In genomic region chr12:39606712-39607423, GRCh38 we compare ENCODE assay signal across 21 cellular contexts. TPM values are rescaled to one million over a fixed set of nuclear protein-coding genes. Genes with fewer than 3 reads are reported as not detected.
DNase-seq lines count a peak whose midpoint lies in the region; ATAC-seq, FAIRE-seq and TF ChIP-seq lines count a peak whose summit lies in the region.
"Had no signal": no experiment of that assay in that cellular context is flagged by ENCODE, and none has a peak within 500 bp of the region (broad histone marks: within the 10 kb centered on the region; RNA-seq: fewer than 3 reads in every experiment).

No MANE protein-coding gene starts in this region.

- TF ChIP-seq POLR2A in A549 (IDR thresholded peaks at IDR 0.05; ENCODE audit: low read length), result no peak

- POLR2A ChIA-PET in A549 (lab: Yijun Ruan, JAX), result no interaction called here

- TF ChIP-seq CTCF in A549 (IDR thresholded peaks at IDR 0.05), result no peak
- no peak for TF ChIP-seq CTCF in RWPE2 (IDR thresholded peaks at IDR 0.05; ENCODE audit: poor library complexity, severe bottlenecking)

- no peaks in the 10 kb centered on the region for H3K9me3 Mint-ChIP-seq in central memory CD8-positive, alpha-beta T cell

- no peak for ATAC-seq in A549
- peak; percentile 71 for ATAC-seq in RWPE2 (ENCODE audit: low read depth)
- ATAC-seq in central memory CD8-positive, alpha-beta T cell (replicated peaks; ENCODE audit: extremely low read depth, poor library complexity, severe bottlenecking), result no peak
- no peak for ATAC-seq in HG02884 (IDR thresholded peaks at IDR 0.05; ENCODE audit: unreplicated experiment)
- ATAC-seq in HG02571 (IDR thresholded peaks at IDR 0.05; ENCODE audit: unreplicated experiment), result no peak

- CTCF ChIA-PET in A549 (lab: Yijun Ruan, JAX), result interaction anchor here (0.7 kb wide), 1 partner anchor 71 kb away, joined by 4 read pairs; no protein-coding TSS in a partner anchor

- no peak for TF ChIP-seq EP300 in A549 (IDR thresholded peaks at IDR 0.05)

- FAIRE-seq in A549 (lab: Jason Lieb, UNC), result no peak
- FAIRE-seq: H1 had no signal

- 0 out of 3 replicates have a peak, but pooled peaks cover 7% of the 10 kb centered on the region for H3K4me1 ChIP-seq in A549
- peaks cover 31% of the 10 kb centered on the region for H3K4me1 ChIP-seq in RWPE2 (ENCODE audit: insufficient read depth, poor library complexity, severe bottlenecking)
- H3K4me1 ChIP-seq: BE2C had no signal

- H3K9me3 ChIP-seq in A549, result no peaks in the 10 kb centered on the region
- no peaks in the 10 kb centered on the region for H3K9me3 ChIP-seq in RWPE2 (ENCODE audit: severe bottlenecking)
- H3K9me3 ChIP-seq: BE2C had no signal

- WGBS in A549 (ENCODE audit: missing lambda C conversion rate), result 84% methylated on average over 4 of the region's 4 CpGs

- peak overlapping the region; percentile 34 for H3K27ac Mint-ChIP-seq in central memory CD8-positive, alpha-beta T cell (ENCODE audit: low read depth)

- H3K4me3 Mint-ChIP-seq in central memory CD8-positive, alpha-beta T cell, result no peak overlapping the region

- H3K4me1 Mint-ChIP-seq in central memory CD8-positive, alpha-beta T cell, result peaks cover 43% of the 10 kb centered on the region

- H3K36me3 Mint-ChIP-seq in central memory CD8-positive, alpha-beta T cell (ENCODE audit: insufficient read depth), result peaks cover 28% of the 10 kb centered on the region

- TF ChIP-seq RAD21 in A549 (conservative IDR thresholded peaks at IDR 0.05 in 1 of 2, IDR thresholded peaks at IDR 0.05 in 1 of 2), result no peak

- no peak overlapping the region; a peak in 1 of 6 replicates for H3K27ac ChIP-seq in A549
- H3K27ac ChIP-seq in RWPE2 (ENCODE audit: poor library complexity, severe bottlenecking), result peak overlapping the region; percentile 77

- no peak overlapping the region for H3K4me2 ChIP-seq in A549

- no peaks in the 10 kb centered on the region for H3K36me3 ChIP-seq in RWPE2 (ENCODE audit: low read depth)

- H3K4me3 ChIP-seq in A549 (no peak overlapping the region), RWPE2 (ENCODE audit: severe bottlenecking) (no peak overlapping the region)

- DNase-seq in A549 (ENCODE audit: low read depth in 1 of 2, low spot score in 1 of 2), result no peak
- peak; percentile 28 for DNase-seq in HCEC 1CT
- DNase-seq in RWPE2 (ENCODE audit: low spot score), result no peak
- no peak for DNase-seq in central memory CD8-positive, alpha-beta T cell (ENCODE audit: low spot score in 2 of 2)
- DNase-seq in NCI-H2196 (lab: John Stamatoyannopoulos, UW; ENCODE audit: unreplicated experiment), result no peak
- DNase-seq in hippocampal formation (lab: John Stamatoyannopoulos, UW), result no peak
- DNase-seq: BE2C, COR-L47, DMS 273 treated with DMSO at 0.1 percent for 48 hours, DMS79 treated with DMSO at 0.1 percent for 48 hours, KG1, NCI-H1105 treated with DMSO at 0.1 percent for 48 hours, NCI-H2081, NCI-H2171, NCI-H446, NCI-H526, OCI-M1, SHP77 had no signal

- no peaks in the 10 kb centered on the region for H3K27me3 Mint-ChIP-seq in central memory CD8-positive, alpha-beta T cell

- H3K27me3 ChIP-seq in RWPE2 (ENCODE audit: insufficient read depth, poor library complexity, severe bottlenecking), result no peaks in the 10 kb centered on the region
- H3K27me3 ChIP-seq: BE2C had no signal

TF ChIP-seq in A549, 52 proteins besides CTCF, POLR2A, EP300 and RAD21:
- TF ChIP-seq ESRRA (IDR thresholded peaks at IDR 0.05; ENCODE audit: borderline replicate concordance, low read length) (peak; percentile 71; the same call in 1 of the 2 replicates), NPAS2 (CRISPR knock-in tag; IDR thresholded peaks at IDR 0.05; ENCODE audit: borderline replicate concordance) (no peak)

RNA-seq across cellular contexts. Expression of gene ABCD2, which starts 12.7 kb away (rescaled TPM):
- polyA plus RNA-seq in A549 (2011; rRNA removed), result not detected in 2 replicates
- not detected in 2 replicates for polyA plus RNA-seq in A549 (2012; cell fraction: cytosol; rRNA removed)
- not detected in 2 replicates for polyA plus RNA-seq in A549 (2012; cell fraction: nucleus; rRNA removed)
- polyA plus RNA-seq in A549 (2017; fragmentation: RNase III; extraction: RNeasy Plus Mini Kit Qiagen cat#74134 plus additional on column Dnase treatment), result 0.01 TPM in 1 of 3 replicates, not detected in the others
- polyA minus RNA-seq in A549 (2011; rRNA and poly(A)+ RNA removed), result not detected in 2 replicates
- polyA plus RNA-seq: H1 had no signal
